Comparison of ENCODE assay signal across 8 cellular contexts in genomic region chr1:212607924-212608208, GRCh38. TPM values are rescaled to one million over a fixed set of nuclear protein-coding genes. Genes with fewer than 3 reads are reported as not detected.
DNase-seq lines count a peak whose midpoint lies in the region; ATAC-seq and TF ChIP-seq lines count a peak whose summit lies in the region.

No MANE protein-coding gene starts in this region.

- no peaks in the 10 kb centered on the region for H3K9me3 ChIP-seq in right atrium auricular region

- peak; percentile 9 for ATAC-seq in GM18907 (IDR thresholded peaks at IDR 0.05; ENCODE audit: unreplicated experiment)
- peak; percentile 6 for ATAC-seq in HG02938 (IDR thresholded peaks at IDR 0.05; ENCODE audit: unreplicated experiment)

- H3K4me3 Mint-ChIP-seq in activated CD4-positive, alpha-beta memory T cell treated with anti-CD3 and anti-CD28 coated beads, Interleukin-2, amount 10 ng/mL, durations not matched to agents 7 days and 5 days = peak overlapping the region; percentile 95

- H3K27ac ChIP-seq in right atrium auricular region (peak overlapping the region; percentile 81 to 86), skin epidermis (peak overlapping the region in 19 of 21 experiments; percentile 2 to 98 (median 85))

- H3K4me1 Mint-ChIP-seq in activated CD4-positive, alpha-beta memory T cell treated with anti-CD3 and anti-CD28 coated beads, Interleukin-2, amount 10 ng/mL, durations not matched to agents 7 days and 5 days = peaks cover 45% of the 10 kb centered on the region

- POLR2A ChIA-PET in activated CD4-positive, alpha-beta memory T cell treated with anti-CD3 and anti-CD28 coated beads, Interleukin-2, amount 10 ng/mL, durations not matched to agents 7 days and 5 days (lab: Charles Lee) = interaction anchor here (0.7 to 5.0 kb wide), 26 partner anchors 8 to 572 kb away, joined by 3 to 94 read pairs (median 4); partner anchors contain the start of genes DTL, FLVCR1, INTS7 and NSL1

- H3K27me3 ChIP-seq in right atrium auricular region = peaks cover 0 to 8% of the 10 kb centered on the region in 2 donors

- no peaks in the 10 kb centered on the region for H3K9me3 Mint-ChIP-seq in activated CD4-positive, alpha-beta memory T cell treated with anti-CD3 and anti-CD28 coated beads, Interleukin-2, amount 10 ng/mL, durations not matched to agents 7 days and 5 days

- peaks cover 22% of the 10 kb centered on the region for H3K36me3 Mint-ChIP-seq in activated CD4-positive, alpha-beta memory T cell treated with anti-CD3 and anti-CD28 coated beads, Interleukin-2, amount 10 ng/mL, durations not matched to agents 7 days and 5 days (ENCODE audit: low read depth)

- no peak for TF ChIP-seq CTCF in right atrium auricular region (IDR thresholded peaks at IDR 0.05)

- CTCF ChIA-PET in activated CD4-positive, alpha-beta memory T cell treated with anti-CD3 and anti-CD28 coated beads, Interleukin-2, amount 10 ng/mL, durations not matched to agents 7 days and 5 days (lab: Charles Lee) = interaction anchor here (0.7 to 3.1 kb wide), 10 partner anchors 10 to 572 kb away, joined by 3 to 29 read pairs (median 6); partner anchors contain the start of genes DTL and INTS7

- H3K4me1 ChIP-seq in right atrium auricular region = peaks cover 0 to 40% of the 10 kb centered on the region in 2 donors

- no peaks in the 10 kb centered on the region for H3K36me3 ChIP-seq in right atrium auricular region

- no peak for DNase-seq in activated CD4-positive, alpha-beta memory T cell treated with anti-CD3 and anti-CD28 coated beads, Interleukin-2, amount 10 ng/mL, durations not matched to agents 7 days and 5 days
- no peak for DNase-seq in right atrium auricular region (ENCODE audit: low spot score)
- no peak for DNase-seq in NCI-H2171 treated with DMSO at 0.1 percent for 48 hours (lab: John Stamatoyannopoulos, UW)
- DNase-seq in medulla oblongata (ENCODE audit: extremely low spot score) = no peak
- no peak for DNase-seq in DMS 273 (lab: John Stamatoyannopoulos, UW; ENCODE audit: unreplicated experiment)

- H3K27me3 Mint-ChIP-seq in activated CD4-positive, alpha-beta memory T cell treated with anti-CD3 and anti-CD28 coated beads, Interleukin-2, amount 10 ng/mL, durations not matched to agents 7 days and 5 days = peaks cover 44% of the 10 kb centered on the region

- peak overlapping the region; percentile 64 to 73 for H3K4me3 ChIP-seq in right atrium auricular region
- H3K4me3 ChIP-seq in skin epidermis = peak overlapping the region; percentile 60 to 81 (median 77)

- peak overlapping the region; percentile 91 for H3K27ac Mint-ChIP-seq in activated CD4-positive, alpha-beta memory T cell treated with anti-CD3 and anti-CD28 coated beads, Interleukin-2, amount 10 ng/mL, durations not matched to agents 7 days and 5 days

RNA-seq across cellular contexts. Expression of gene ATF3, which starts 0.7 kb away (rescaled TPM):
- total RNA-seq in activated CD4-positive, alpha-beta memory T cell treated with anti-CD3 and anti-CD28 coated beads, Interleukin-2, amount 10 ng/mL, durations not matched to agents 7 days and 5 days = 10 to 100 TPM; 21.6 to 21.8 TPM
- total RNA-seq in right atrium auricular region = 10 to 100 TPM; 12.6 to 27.6 TPM
